ENCODE assay signal across 1 cellular context in the genomic region with DNA sequence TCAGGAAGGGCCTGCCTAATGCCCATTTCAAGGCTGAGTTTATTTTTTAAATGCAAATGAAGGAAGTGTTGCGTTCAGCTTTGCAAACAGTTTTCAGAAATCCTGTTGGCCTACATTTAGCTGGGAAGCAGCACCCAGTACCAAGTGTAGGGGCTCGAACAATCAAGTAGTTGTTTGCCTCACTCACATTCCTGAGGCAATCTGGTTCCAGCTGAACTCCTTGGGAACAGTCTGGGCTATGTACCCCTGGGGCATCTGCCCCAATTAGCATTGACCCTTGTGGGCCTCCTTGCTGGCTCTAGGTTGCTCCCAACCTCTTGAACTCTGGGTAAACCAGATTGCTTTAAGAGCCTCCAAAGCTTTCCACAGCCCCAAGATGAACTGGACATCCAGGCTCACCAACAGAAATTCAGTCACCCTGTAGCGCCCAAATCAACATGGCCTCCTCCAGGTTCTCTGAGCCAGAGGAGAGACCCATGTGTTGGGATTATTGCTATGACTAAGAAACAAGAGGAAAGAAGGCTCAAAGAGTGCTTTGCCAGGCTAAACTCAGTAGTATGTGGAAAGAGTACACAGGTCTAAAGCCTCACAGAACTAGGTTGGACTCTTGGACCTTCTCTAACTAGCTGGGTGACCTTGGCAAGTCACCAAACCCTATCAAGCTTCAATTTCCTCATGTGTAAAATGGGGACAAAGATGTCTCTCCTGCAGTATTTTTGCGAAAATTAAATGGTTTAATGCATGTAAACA.
TF ChIP-seq lines count a peak whose summit lies in the region.

No MANE protein-coding gene starts in this region.

TF ChIP-seq in WTC11, 78 proteins besides CTCF, POLR2A, EP300 and RAD21 (continued from another document):
- TF ChIP-seq, protein P1, sequence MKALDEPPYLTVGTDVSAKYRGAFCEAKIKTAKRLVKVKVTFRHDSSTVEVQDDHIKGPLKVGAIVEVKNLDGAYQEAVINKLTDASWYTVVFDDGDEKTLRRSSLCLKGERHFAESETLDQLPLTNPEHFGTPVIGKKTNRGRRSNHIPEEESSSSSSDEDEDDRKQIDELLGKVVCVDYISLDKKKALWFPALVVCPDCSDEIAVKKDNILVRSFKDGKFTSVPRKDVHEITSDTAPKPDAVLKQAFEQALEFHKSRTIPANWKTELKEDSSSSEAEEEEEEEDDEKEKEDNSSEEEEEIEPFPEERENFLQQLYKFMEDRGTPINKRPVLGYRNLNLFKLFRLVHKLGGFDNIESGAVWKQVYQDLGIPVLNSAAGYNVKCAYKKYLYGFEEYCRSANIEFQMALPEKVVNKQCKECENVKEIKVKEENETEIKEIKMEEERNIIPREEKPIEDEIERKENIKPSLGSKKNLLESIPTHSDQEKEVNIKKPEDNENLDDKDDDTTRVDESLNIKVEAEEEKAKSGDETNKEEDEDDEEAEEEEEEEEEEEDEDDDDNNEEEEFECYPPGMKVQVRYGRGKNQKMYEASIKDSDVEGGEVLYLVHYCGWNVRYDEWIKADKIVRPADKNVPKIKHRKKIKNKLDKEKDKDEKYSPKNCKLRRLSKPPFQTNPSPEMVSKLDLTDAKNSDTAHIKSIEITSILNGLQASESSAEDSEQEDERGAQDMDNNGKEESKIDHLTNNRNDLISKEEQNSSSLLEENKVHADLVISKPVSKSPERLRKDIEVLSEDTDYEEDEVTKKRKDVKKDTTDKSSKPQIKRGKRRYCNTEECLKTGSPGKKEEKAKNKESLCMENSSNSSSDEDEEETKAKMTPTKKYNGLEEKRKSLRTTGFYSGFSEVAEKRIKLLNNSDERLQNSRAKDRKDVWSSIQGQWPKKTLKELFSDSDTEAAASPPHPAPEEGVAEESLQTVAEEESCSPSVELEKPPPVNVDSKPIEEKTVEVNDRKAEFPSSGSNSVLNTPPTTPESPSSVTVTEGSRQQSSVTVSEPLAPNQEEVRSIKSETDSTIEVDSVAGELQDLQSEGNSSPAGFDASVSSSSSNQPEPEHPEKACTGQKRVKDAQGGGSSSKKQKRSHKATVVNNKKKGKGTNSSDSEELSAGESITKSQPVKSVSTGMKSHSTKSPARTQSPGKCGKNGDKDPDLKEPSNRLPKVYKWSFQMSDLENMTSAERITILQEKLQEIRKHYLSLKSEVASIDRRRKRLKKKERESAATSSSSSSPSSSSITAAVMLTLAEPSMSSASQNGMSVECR (CRISPR knock-in tag; IDR thresholded peaks at IDR 0.05; ENCODE audit: borderline replicate concordance): no peak
- TF ChIP-seq, protein P2, sequence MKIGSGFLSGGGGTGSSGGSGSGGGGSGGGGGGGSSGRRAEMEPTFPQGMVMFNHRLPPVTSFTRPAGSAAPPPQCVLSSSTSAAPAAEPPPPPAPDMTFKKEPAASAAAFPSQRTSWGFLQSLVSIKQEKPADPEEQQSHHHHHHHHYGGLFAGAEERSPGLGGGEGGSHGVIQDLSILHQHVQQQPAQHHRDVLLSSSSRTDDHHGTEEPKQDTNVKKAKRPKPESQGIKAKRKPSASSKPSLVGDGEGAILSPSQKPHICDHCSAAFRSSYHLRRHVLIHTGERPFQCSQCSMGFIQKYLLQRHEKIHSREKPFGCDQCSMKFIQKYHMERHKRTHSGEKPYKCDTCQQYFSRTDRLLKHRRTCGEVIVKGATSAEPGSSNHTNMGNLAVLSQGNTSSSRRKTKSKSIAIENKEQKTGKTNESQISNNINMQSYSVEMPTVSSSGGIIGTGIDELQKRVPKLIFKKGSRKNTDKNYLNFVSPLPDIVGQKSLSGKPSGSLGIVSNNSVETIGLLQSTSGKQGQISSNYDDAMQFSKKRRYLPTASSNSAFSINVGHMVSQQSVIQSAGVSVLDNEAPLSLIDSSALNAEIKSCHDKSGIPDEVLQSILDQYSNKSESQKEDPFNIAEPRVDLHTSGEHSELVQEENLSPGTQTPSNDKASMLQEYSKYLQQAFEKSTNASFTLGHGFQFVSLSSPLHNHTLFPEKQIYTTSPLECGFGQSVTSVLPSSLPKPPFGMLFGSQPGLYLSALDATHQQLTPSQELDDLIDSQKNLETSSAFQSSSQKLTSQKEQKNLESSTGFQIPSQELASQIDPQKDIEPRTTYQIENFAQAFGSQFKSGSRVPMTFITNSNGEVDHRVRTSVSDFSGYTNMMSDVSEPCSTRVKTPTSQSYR (CRISPR knock-in tag; IDR thresholded peaks at IDR 0.05): no peak
- TF ChIP-seq GABPB1 (CRISPR knock-in tag; IDR thresholded peaks at IDR 0.05): no peak
- TF ChIP-seq GRHL2 (CRISPR knock-in tag; IDR thresholded peaks at IDR 0.05; ENCODE audit: insufficient replicate concordance, severe bottlenecking): no peak
- TF ChIP-seq TEAD4 (CRISPR knock-in tag; IDR thresholded peaks at IDR 0.05): no peak
- TF ChIP-seq ZNF219 (CRISPR knock-in tag; IDR thresholded peaks at IDR 0.05; ENCODE audit: borderline replicate concordance): no peak
- TF ChIP-seq SMAD3 (CRISPR knock-in tag; IDR thresholded peaks at IDR 0.05; ENCODE audit: borderline replicate concordance): no peak
- TF ChIP-seq, protein P3, sequence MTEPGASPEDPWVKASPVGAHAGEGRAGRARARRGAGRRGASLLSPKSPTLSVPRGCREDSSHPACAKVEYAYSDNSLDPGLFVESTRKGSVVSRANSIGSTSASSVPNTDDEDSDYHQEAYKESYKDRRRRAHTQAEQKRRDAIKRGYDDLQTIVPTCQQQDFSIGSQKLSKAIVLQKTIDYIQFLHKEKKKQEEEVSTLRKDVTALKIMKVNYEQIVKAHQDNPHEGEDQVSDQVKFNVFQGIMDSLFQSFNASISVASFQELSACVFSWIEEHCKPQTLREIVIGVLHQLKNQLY (CRISPR knock-in tag; IDR thresholded peaks at IDR 0.05): no peak
- TF ChIP-seq ZNF416 (CRISPR knock-in tag; IDR thresholded peaks at IDR 0.05): no peak
- TF ChIP-seq NFE2L1 (CRISPR knock-in tag; IDR thresholded peaks at IDR 0.05): no peak
- TF ChIP-seq, protein P4, sequence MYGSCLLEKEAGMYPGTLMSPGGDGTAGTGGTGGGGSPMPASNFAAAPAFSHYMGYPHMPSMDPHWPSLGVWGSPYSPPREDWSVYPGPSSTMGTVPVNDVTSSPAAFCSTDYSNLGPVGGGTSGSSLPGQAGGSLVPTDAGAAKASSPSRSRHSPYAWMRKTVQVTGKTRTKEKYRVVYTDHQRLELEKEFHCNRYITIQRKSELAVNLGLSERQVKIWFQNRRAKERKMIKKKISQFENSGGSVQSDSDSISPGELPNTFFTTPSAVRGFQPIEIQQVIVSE (CRISPR knock-in tag; IDR thresholded peaks at IDR 0.05; ENCODE audit: borderline replicate concordance): no peak
- no peak for TF ChIP-seq ELF4 (CRISPR knock-in tag; IDR thresholded peaks at IDR 0.05; ENCODE audit: low read depth)
- no peak for TF ChIP-seq ZBTB21 (CRISPR knock-in tag; IDR thresholded peaks at IDR 0.05; ENCODE audit: borderline replicate concordance)
- no peak for TF ChIP-seq ZNF671 (CRISPR knock-in tag; IDR thresholded peaks at IDR 0.05)
- no peak for TF ChIP-seq CREB1 (CRISPR knock-in tag; IDR thresholded peaks at IDR 0.05)
